Comparison of ENCODE assay signal across 20 cellular contexts in the genomic region with DNA sequence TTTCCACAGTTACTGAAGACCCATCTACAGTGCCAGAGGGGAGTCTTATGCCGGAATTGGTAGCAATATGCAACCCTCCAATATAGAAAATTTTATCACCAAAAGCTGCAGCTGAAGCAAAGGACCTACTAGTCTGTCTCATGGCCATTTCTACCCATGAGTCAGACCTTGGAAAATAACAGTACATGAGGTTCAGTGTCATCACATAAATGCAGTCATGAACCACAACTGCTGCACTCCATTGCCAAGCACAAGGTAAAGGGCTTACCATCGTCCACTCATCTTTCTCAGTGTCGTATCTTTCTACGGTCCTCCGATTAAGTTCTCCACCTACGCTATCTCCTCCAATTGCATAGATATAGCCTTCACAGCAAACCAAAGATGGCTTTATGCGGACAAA.
"Had no signal": no experiment of that assay in that cellular context is flagged by ENCODE, and none has a peak within 500 bp of the region (broad histone marks: within the 10 kb centered on the region; RNA-seq: fewer than 3 reads in every experiment).

No MANE protein-coding gene starts in this region.

- ATAC-seq: effector memory CD8-positive, alpha-beta T cell; right cardiac atrium; SK-N-SH treated with all-trans-retinoic acid at 6 μM for 48 hours; stimulated activated naive CD8-positive, alpha-beta T cell treated with anti-CD3 and anti-CD28 coated beads, Interleukin-15, amount 100 ng/mL, for 72 hours had no signal

- H3K9me3 ChIP-seq: breast epithelium, testis, upper lobe of left lung had no signal

- H3K4me1 ChIP-seq: breast epithelium, testis had no signal

- H3K27ac Mint-ChIP-seq: activated naive CD8-positive, alpha-beta T cell treated with anti-CD3 and anti-CD28 coated beads, Interleukin-2, amount 10 ng/mL, durations not matched to agents 7 days and 5 days; nephron; stimulated activated naive CD8-positive, alpha-beta T cell treated with anti-CD3 and anti-CD28 coated beads, Interleukin-15, amount 100 ng/mL, for 72 hours had no signal

- DNase-seq: activated CD8-positive, alpha-beta memory T cell treated with anti-CD3 and anti-CD28 coated beads for 24 hours; activated effector memory CD4-positive, alpha-beta T cell treated with Interleukin-2 at 50 U/mL for 16 hours; activated naive CD8-positive, alpha-beta T cell treated with anti-CD3 and anti-CD28 coated beads, Interleukin-2, amount 10 ng/mL, durations not matched to agents 7 days and 5 days; aorta; dermis blood vessel endothelial cell; effector memory CD8-positive, alpha-beta T cell; erythroblast; kidney glomerular epithelial cell; mesendoderm; occipital lobe; right cardiac atrium; SHP77 treated with DMSO at 0.1 percent for 48 hours; stimulated activated naive CD8-positive, alpha-beta T cell treated with anti-CD3 and anti-CD28 coated beads, Interleukin-15, amount 100 ng/mL, for 72 hours; T-helper 1 cell; testis; upper lobe of left lung; WERI-Rb-1 had no signal

- H3K36me3 ChIP-seq: breast epithelium had no signal

- H3K4me3 Mint-ChIP-seq: activated naive CD8-positive, alpha-beta T cell treated with anti-CD3 and anti-CD28 coated beads, Interleukin-2, amount 10 ng/mL, durations not matched to agents 7 days and 5 days; effector memory CD8-positive, alpha-beta T cell; nephron; stimulated activated naive CD8-positive, alpha-beta T cell treated with anti-CD3 and anti-CD28 coated beads, Interleukin-15, amount 100 ng/mL, for 72 hours had no signal

- H3K27me3 Mint-ChIP-seq: activated naive CD8-positive, alpha-beta T cell treated with anti-CD3 and anti-CD28 coated beads, Interleukin-2, amount 10 ng/mL, durations not matched to agents 7 days and 5 days; effector memory CD8-positive, alpha-beta T cell; stimulated activated naive CD8-positive, alpha-beta T cell treated with anti-CD3 and anti-CD28 coated beads, Interleukin-15, amount 100 ng/mL, for 72 hours had no signal

- H3K27ac ChIP-seq: breast epithelium, testis, upper lobe of left lung, WERI-Rb-1 had no signal

- H3K4me1 Mint-ChIP-seq: nephron had no signal

- H3K9me3 Mint-ChIP-seq: activated naive CD8-positive, alpha-beta T cell treated with anti-CD3 and anti-CD28 coated beads, Interleukin-2, amount 10 ng/mL, durations not matched to agents 7 days and 5 days; effector memory CD8-positive, alpha-beta T cell had no signal

- H3K27me3 ChIP-seq: breast epithelium, testis, upper lobe of left lung had no signal

- H3K4me3 ChIP-seq: breast epithelium, testis, upper lobe of left lung had no signal
